ENCODE assay signal across 11 cellular contexts in genomic region chr22:30398685-30399680, GRCh38. TPM values are rescaled to one million over a fixed set of nuclear protein-coding genes. Genes with fewer than 3 reads are reported as not detected.
DNase-seq lines count a peak whose midpoint lies in the region; ATAC-seq, FAIRE-seq and TF ChIP-seq lines count a peak whose summit lies in the region.
"Had no signal": no experiment of that assay in that cellular context is flagged by ENCODE, and none has a peak within 500 bp of the region (broad histone marks: within the 10 kb centered on the region; RNA-seq: fewer than 3 reads in every experiment).

No MANE protein-coding gene starts in this region.

- peak overlapping the region; percentile 83 for H3K4me2 ChIP-seq in keratinocyte (ENCODE audit: control insufficient read depth, extremely low read depth, insufficient read depth, low read depth, low read length)

- peak overlapping the region; percentile 84 for H3K4me3 Mint-ChIP-seq in activated naive CD4-positive, alpha-beta T cell treated with anti-CD3 and anti-CD28 coated beads, Interleukin-2, amount 50 U/mL, for 24 hours
- H3K4me3 Mint-ChIP-seq in activated naive CD8-positive, alpha-beta T cell: peak overlapping the region; percentile 89

- no peak for DNase-seq in activated naive CD4-positive, alpha-beta T cell treated with Interleukin-2 at 50 U/mL for 16 hours
- DNase-seq in keratinocyte (ENCODE audit: low read depth, low spot score) (no peak), aorta (no peak), gastrocnemius medialis (no peak), T1000 (lab: John Stamatoyannopoulos, UW) (no peak)
- DNase-seq in stimulated activated CD4-positive, alpha-beta T cell treated with anti-CD3 and anti-CD28 coated beads, Interleukin-1b, Interleukin-23, amount 100 ng/mL, for 48 hours: no peak
- DNase-seq: activated CD8-positive, alpha-beta memory T cell treated with anti-CD3 and anti-CD28 coated beads, Interleukin-2, amount 50 U/mL, for 48 hours; NCI-H1105 treated with DMSO at 0.1 percent for 48 hours had no signal

- H3K9me1 ChIP-seq in keratinocyte (ENCODE audit: control insufficient read depth, extremely low read depth, insufficient read depth, low read length): no peaks in the 10 kb centered on the region

- peaks cover 30% of the 10 kb centered on the region for H3K4me1 ChIP-seq in keratinocyte (ENCODE audit: control insufficient read depth, extremely low read depth, insufficient read depth, low read length)
- H3K4me1 ChIP-seq in aorta (ENCODE audit: control insufficient read depth in 1 of 2, insufficient read depth in 2 of 2, low read length in 2 of 2): peaks cover 0 to 2% of the 10 kb centered on the region in 2 donors
- H3K4me1 ChIP-seq in gastrocnemius medialis: peaks cover 0 to 14% of the 10 kb centered on the region in 2 donors

- H3K9me3 ChIP-seq in keratinocyte (ENCODE audit: control insufficient read depth, low read depth, low read length): no peaks in the 10 kb centered on the region
- H3K9me3 ChIP-seq in aorta (ENCODE audit: control insufficient read depth, low read length): no peaks in the 10 kb centered on the region
- H3K9me3 ChIP-seq in gastrocnemius medialis: no peaks in the 10 kb centered on the region

- peaks cover 63% of the 10 kb centered on the region for H3K79me2 ChIP-seq in keratinocyte (ENCODE audit: control insufficient read depth, insufficient read depth, low read length)

- H3K27ac ChIP-seq in keratinocyte (ENCODE audit: control insufficient read depth, insufficient read depth, low read length): no peak overlapping the region
- H3K27ac ChIP-seq in aorta (ENCODE audit: low read depth in 1 of 2, low read length in 2 of 2): no peak overlapping the region
- no peak overlapping the region for H3K27ac ChIP-seq in gastrocnemius medialis

- peak overlapping the region; percentile 93 for H3K27ac Mint-ChIP-seq in activated naive CD4-positive, alpha-beta T cell treated with anti-CD3 and anti-CD28 coated beads, Interleukin-2, amount 50 U/mL, for 24 hours
- peak overlapping the region; percentile 61 for H3K27ac Mint-ChIP-seq in activated naive CD8-positive, alpha-beta T cell

- no peak for TF ChIP-seq CTCF in keratinocyte (optimal IDR thresholded peaks at IDR 0.05 in 1 of 3, IDR thresholded peaks at IDR 0.05 in 1 of 3, conservative IDR thresholded peaks at IDR 0.05 in 1 of 3; ENCODE audit: extremely low read depth in 1 of 3, insufficient read depth in 2 of 3, low read length in 3 of 3)
- no peak for TF ChIP-seq CTCF in gastrocnemius medialis (IDR thresholded peaks at IDR 0.05 in 4 of 5, conservative IDR thresholded peaks at IDR 0.05 in 1 of 5)

- H3K27me3 ChIP-seq in keratinocyte (ENCODE audit: control insufficient read depth, extremely low read depth, insufficient read depth, low read length) (no peaks in the 10 kb centered on the region), aorta (ENCODE audit: control insufficient read depth in 1 of 2, insufficient read depth in 2 of 2, low read length in 1 of 2) (no peaks in the 10 kb centered on the region), gastrocnemius medialis (peaks cover 24 to 32% (median 31%) of the 10 kb centered on the region in 3 donors)

- peaks cover 2% of the 10 kb centered on the region for H3K36me3 Mint-ChIP-seq in activated naive CD4-positive, alpha-beta T cell treated with anti-CD3 and anti-CD28 coated beads, Interleukin-2, amount 50 U/mL, for 24 hours
- H3K36me3 Mint-ChIP-seq in activated naive CD8-positive, alpha-beta T cell: peaks cover under 1% of the 10 kb centered on the region

- no peak overlapping the region for H2AFZ ChIP-seq in keratinocyte (ENCODE audit: control insufficient read depth, low read length)

- dilution Hi-C loops in keratinocyte (cut with MboI; ENCODE audit: extremely low pct_ligation_motif_present, low sequenced_read_pairs): no loop called here

- intact Hi-C loops in aorta (cut with DNase I): no loop called here
- intact Hi-C loops in gastrocnemius medialis (cut with DNase I; ENCODE audit: low total_unique reads): no loop called here

- peak; percentile 48 for FAIRE-seq in keratinocyte (lab: Jason Lieb, UNC)
- FAIRE-seq: RCC 7860 had no signal

- 56 to 57% methylated on average over 23 to 25 of the region's 25 CpGs for WGBS in aorta, 2 donors

- H3K36me3 ChIP-seq in keratinocyte (ENCODE audit: control insufficient read depth in 2 of 2, extremely low read depth in 1 of 2, insufficient read depth in 2 of 2, low read length in 2 of 2) (peaks cover 10 to 29% of the 10 kb centered on the region in 2 experiments), aorta (ENCODE audit: control insufficient read depth in 1 of 2, insufficient read depth in 2 of 2, low read length in 1 of 2) (no peaks in the 10 kb centered on the region), gastrocnemius medialis (no peaks in the 10 kb centered on the region)

- H3K4me1 Mint-ChIP-seq in activated naive CD4-positive, alpha-beta T cell treated with anti-CD3 and anti-CD28 coated beads, Interleukin-2, amount 50 U/mL, for 24 hours: peaks cover 43% of the 10 kb centered on the region
- peaks cover 33% of the 10 kb centered on the region for H3K4me1 Mint-ChIP-seq in activated naive CD8-positive, alpha-beta T cell (ENCODE audit: low read depth)

- peak overlapping the region; percentile 72 for H3K9ac ChIP-seq in keratinocyte (ENCODE audit: control insufficient read depth, extremely low read depth, insufficient read depth, low read length)

- in situ Hi-C loops in gastrocnemius medialis (cut with MboI; ENCODE audit: low sequenced_read_pairs in 4 of 4): loop anchor here (10.0 to 25.0 kb wide), 4 partner anchors 86 to 287 kb away; partner anchors contain the start of genes CASTOR1 (in 1 of the 4) and OSM (in 1 of the 4)

- no peaks in the 10 kb centered on the region for H3K9me3 Mint-ChIP-seq in activated naive CD4-positive, alpha-beta T cell treated with anti-CD3 and anti-CD28 coated beads, Interleukin-2, amount 50 U/mL, for 24 hours
- H3K9me3 Mint-ChIP-seq in activated naive CD8-positive, alpha-beta T cell (ENCODE audit: low read depth): no peaks in the 10 kb centered on the region

- H3K4me3 ChIP-seq in keratinocyte (ENCODE audit: control insufficient read depth in 2 of 3, extremely low read depth in 1 of 3, insufficient read depth in 2 of 3, low read depth in 1 of 3, low read length in 3 of 3) (peak overlapping the region; percentile 77 to 89 (median 82)), aorta (ENCODE audit: low read length in 2 of 2) (no peak overlapping the region), gastrocnemius medialis (no peak overlapping the region)

- H4K20me1 ChIP-seq in keratinocyte (ENCODE audit: control insufficient read depth, extremely low read depth, insufficient read depth, low read length): no peaks in the 10 kb centered on the region

- ATAC-seq in aorta (ENCODE audit: low FRiP score): peak; percentile 20
- ATAC-seq in gastrocnemius medialis: no peak

- H3K27me3 Mint-ChIP-seq in activated naive CD4-positive, alpha-beta T cell treated with anti-CD3 and anti-CD28 coated beads, Interleukin-2, amount 50 U/mL, for 24 hours: no peaks in the 10 kb centered on the region
- no peaks in the 10 kb centered on the region for H3K27me3 Mint-ChIP-seq in activated naive CD8-positive, alpha-beta T cell

- no peak for TF ChIP-seq POLR2A in gastrocnemius medialis (IDR thresholded peaks at IDR 0.05)

RNA-seq across cellular contexts. Expression of gene SEC14L2, which starts 2.2 kb away (rescaled TPM):
- polyA plus RNA-seq in keratinocyte (103 to 146 TPM (median 129 TPM) in 3 replicates), aorta (10 to 100 TPM; 12.6 to 13.3 TPM)
- polyA plus RNA-seq in keratinocyte (2011; ENCODE audit: low read depth): 33.2 TPM
- 115 and 122 TPM in 2 replicates for polyA plus RNA-seq in keratinocyte (2011; cell fraction: cytosol; rRNA removed)
- polyA plus RNA-seq in keratinocyte (2011; cell fraction: nucleus; rRNA removed): 128 and 144 TPM in 2 replicates
- polyA plus RNA-seq in keratinocyte (2012; ENCODE audit: low replicate concordance): 59.9 and 112 TPM in 2 replicates
- 120 to 175 TPM (median 124 TPM) in 3 replicates for polyA minus RNA-seq in keratinocyte
- polyA minus RNA-seq in keratinocyte (2011; cell fraction: cytosol; rRNA and poly(A)+ RNA removed): 76.4 TPM
- polyA minus RNA-seq in keratinocyte (2011; cell fraction: nucleus; rRNA and poly(A)+ RNA removed): 61.3 and 108 TPM in 2 replicates
- total RNA-seq in aorta (10 to 100 TPM; 11.8 to 14.7 TPM), gastrocnemius medialis (1 to 10 TPM; 3.0 to 5.1 (median 4.2) TPM)

RNA-seq across cellular contexts. Expression of gene RNF215, which starts 11.8 kb away (rescaled TPM):
- polyA plus RNA-seq in keratinocyte: 5.1 to 17.0 TPM (median 8.3 TPM) in 3 replicates
- polyA plus RNA-seq in keratinocyte (2011; ENCODE audit: low read depth): 2.7 TPM
- 3.8 and 6.9 TPM in 2 replicates for polyA plus RNA-seq in keratinocyte (2011; cell fraction: cytosol; rRNA removed)
- 26.7 and 36.1 TPM in 2 replicates for polyA plus RNA-seq in keratinocyte (2011; cell fraction: nucleus; rRNA removed)
- polyA plus RNA-seq in keratinocyte (2012; ENCODE audit: low replicate concordance): 5.4 and 8.1 TPM in 2 replicates
- polyA minus RNA-seq in keratinocyte: 11.9 to 13.2 TPM (median 13.0 TPM) in 3 replicates
- 15.9 TPM for polyA minus RNA-seq in keratinocyte (2011; cell fraction: cytosol; rRNA and poly(A)+ RNA removed)
- polyA minus RNA-seq in keratinocyte (2011; cell fraction: nucleus; rRNA and poly(A)+ RNA removed): 10.3 and 12.4 TPM in 2 replicates
- 10 to 100 TPM; 15.6 to 20.9 TPM for total RNA-seq in aorta
- polyA plus RNA-seq in aorta: 10 to 100 TPM in 1 of 2 donors, 1 to 10 TPM in 1; 4.5 to 22.6 TPM
- total RNA-seq in gastrocnemius medialis: 10 to 100 TPM in 1 of 4 donors, 1 to 10 TPM in 3; 4.7 to 11.2 (median 8.1) TPM

RNA-seq across cellular contexts. Expression of gene MTFP1, which starts 26.6 kb away (rescaled TPM):
- polyA plus RNA-seq in keratinocyte: 5.7 to 13.7 TPM (median 8.4 TPM) in 3 replicates
- polyA plus RNA-seq in keratinocyte (2011; ENCODE audit: low read depth): 4.2 TPM
- polyA plus RNA-seq in keratinocyte (2011; cell fraction: cytosol; rRNA removed): 4.3 and 6.2 TPM in 2 replicates
- 4.4 and 4.7 TPM in 2 replicates for polyA plus RNA-seq in keratinocyte (2011; cell fraction: nucleus; rRNA removed)
- 4.5 and 14.9 TPM in 2 replicates for polyA plus RNA-seq in keratinocyte (2012; ENCODE audit: low replicate concordance)
- 0.56 to 11.7 TPM (median 5.0 TPM) in 3 replicates for polyA minus RNA-seq in keratinocyte
- polyA minus RNA-seq in keratinocyte (2011; cell fraction: cytosol; rRNA and poly(A)+ RNA removed): 8.8 TPM
- polyA minus RNA-seq in keratinocyte (2011; cell fraction: nucleus; rRNA and poly(A)+ RNA removed): 1.2 and 1.3 TPM in 2 replicates
- total RNA-seq in aorta: 1 to 10 TPM; 4.1 to 4.4 TPM
- 1 to 10 TPM; 4.0 to 6.8 TPM for polyA plus RNA-seq in aorta
- total RNA-seq in gastrocnemius medialis: 10 to 100 TPM; 15.9 to 57.7 (median 44.5) TPM

RNA-seq across cellular contexts. Expression of gene CCDC157, which starts 42.2 kb away (rescaled TPM):
- polyA plus RNA-seq in keratinocyte: 1.3 to 2.2 TPM (median 1.6 TPM) in 3 replicates
- polyA plus RNA-seq in keratinocyte (2011; ENCODE audit: low read depth): 0.94 TPM
- 0.94 and 1.6 TPM in 2 replicates for polyA plus RNA-seq in keratinocyte (2011; cell fraction: cytosol; rRNA removed)
- polyA plus RNA-seq in keratinocyte (2011; cell fraction: nucleus; rRNA removed): 1.4 and 1.9 TPM in 2 replicates
- polyA plus RNA-seq in keratinocyte (2012; ENCODE audit: low replicate concordance): 0.49 and 1.6 TPM in 2 replicates
- 0.74 to 1.8 TPM (median 0.92 TPM) in 3 replicates for polyA minus RNA-seq in keratinocyte
- 1.2 TPM for polyA minus RNA-seq in keratinocyte (2011; cell fraction: cytosol; rRNA and poly(A)+ RNA removed)
- 0.63 and 1.8 TPM in 2 replicates for polyA minus RNA-seq in keratinocyte (2011; cell fraction: nucleus; rRNA and poly(A)+ RNA removed)
- 1 to 10 TPM in 1 of 2 donors, under 1 TPM in 1; 0.87 to 2.4 TPM for total RNA-seq in aorta
- 1 to 10 TPM; 1.0 to 3.6 TPM for polyA plus RNA-seq in aorta
- 1 to 10 TPM in 2 of 4 donors, under 1 TPM in 2; 0.41 to 1.4 (median 1.1) TPM for total RNA-seq in gastrocnemius medialis

RNA-seq across cellular contexts. Expression of gene SF3A1, which starts 42.3 kb away (rescaled TPM):
- 17.9 to 63.6 TPM (median 34.2 TPM) in 3 replicates for polyA plus RNA-seq in keratinocyte
- polyA plus RNA-seq in keratinocyte (2011; ENCODE audit: low read depth): 62.3 TPM
- 30.3 and 56.2 TPM in 2 replicates for polyA plus RNA-seq in keratinocyte (2011; cell fraction: cytosol; rRNA removed)
- 59.8 and 62.1 TPM in 2 replicates for polyA plus RNA-seq in keratinocyte (2011; cell fraction: nucleus; rRNA removed)
- polyA plus RNA-seq in keratinocyte (2012; ENCODE audit: low replicate concordance): 35.8 and 77.0 TPM in 2 replicates
- 34.8 to 565 TPM (median 64.1 TPM) in 3 replicates for polyA minus RNA-seq in keratinocyte
- polyA minus RNA-seq in keratinocyte (2011; cell fraction: cytosol; rRNA and poly(A)+ RNA removed): 120 TPM
- 45.7 and 82.6 TPM in 2 replicates for polyA minus RNA-seq in keratinocyte (2011; cell fraction: nucleus; rRNA and poly(A)+ RNA removed)
- total RNA-seq in aorta: 100 to 1,000 TPM; 112 to 116 TPM
- 10 to 100 TPM; 13.6 to 23.8 TPM for polyA plus RNA-seq in aorta
- 100 to 1,000 TPM in 2 of 4 donors, 10 to 100 TPM in 2; 36.0 to 145 (median 94.5) TPM for total RNA-seq in gastrocnemius medialis

Comparison
In these comparisons a context has a peak if more than half of its experiments do, and no peak if none do; other contexts are left out.
1. H3K4me3 ChIP-seq: peak in keratinocyte (3 of 3); none in aorta (0 of 2) and gastrocnemius medialis (0 of 4).